In genomic region chrX:54043084-54043483, GRCh38 we compare ENCODE assay signal across 8 cellular contexts. TPM values are rescaled to one million over a fixed set of nuclear protein-coding genes. Genes with fewer than 3 reads are reported as not detected.
DNase-seq lines count a peak whose midpoint lies in the region; ATAC-seq, FAIRE-seq and TF ChIP-seq lines count a peak whose summit lies in the region.

No MANE protein-coding gene starts in this region.

- TF ChIP-seq POLR2A in heart left ventricle (IDR thresholded peaks at IDR 0.05), result no peak
- no peak for TF ChIP-seq POLR2A in uterus (IDR thresholded peaks at IDR 0.05)

- H3K4me1 ChIP-seq in heart left ventricle, result peaks cover 0 to 6% (median 0%) of the 10 kb centered on the region in 12 donors
- peaks cover 3% of the 10 kb centered on the region for H3K4me1 ChIP-seq in mesenchymal stem cell (ENCODE audit: control insufficient read depth, insufficient read depth, low read depth, low read length)
- H3K4me1 ChIP-seq in uterus, result no peaks in the 10 kb centered on the region

- no peak overlapping the region for H2BK12ac ChIP-seq in mesenchymal stem cell (ENCODE audit: low read length in 2 of 2)

- no peak for FAIRE-seq in GM19239 (lab: Jason Lieb, UNC)

- H3K4me3 ChIP-seq in heart left ventricle (peak overlapping the region; percentile 48 to 98 (median 79)), mesenchymal stem cell (ENCODE audit: insufficient read depth in 1 of 2, low read depth in 1 of 2, low read length in 2 of 2) (peak overlapping the region; percentile 32 to 85), uterus (peak overlapping the region; percentile 63 to 89)

- H2BK120ac ChIP-seq in mesenchymal stem cell (ENCODE audit: low read depth, low read length), result no peak overlapping the region

- peak overlapping the region in 11 of 12 donors; percentile 88 to 99 (median 95) for H3K27ac ChIP-seq in heart left ventricle
- H3K27ac ChIP-seq in mesenchymal stem cell (ENCODE audit: low read length, poor library complexity, severe bottlenecking), result no peak overlapping the region
- H3K27ac ChIP-seq in uterus, result peak overlapping the region; percentile 94 to 97

- peak overlapping the region; percentile 86 for H3K4me2 ChIP-seq in mesenchymal stem cell (ENCODE audit: low read length, poor library complexity, severe bottlenecking)

- peak overlapping the region; percentile 95 for H3K9ac ChIP-seq in mesenchymal stem cell (ENCODE audit: low read length)

- H3K36me3 Mint-ChIP-seq in brain, result peaks cover 7% of the 10 kb centered on the region

- H3K23ac ChIP-seq in mesenchymal stem cell (ENCODE audit: low read length in 2 of 2), result no peak overlapping the region

- peaks cover 0 to 40% (median 20%) of the 10 kb centered on the region in 9 donors for H3K36me3 ChIP-seq in heart left ventricle
- peaks cover 0 to 29% of the 10 kb centered on the region in 2 experiments for H3K36me3 ChIP-seq in mesenchymal stem cell (ENCODE audit: control insufficient read depth in 1 of 2, insufficient read depth in 2 of 2, low read depth in 1 of 2, low read length in 2 of 2)
- no peaks in the 10 kb centered on the region for H3K36me3 ChIP-seq in uterus

- H3K4ac ChIP-seq in mesenchymal stem cell (ENCODE audit: low read depth in 1 of 2, low read length in 2 of 2), result no peak overlapping the region

- H3K14ac ChIP-seq in mesenchymal stem cell (ENCODE audit: low read length in 2 of 2), result no peak overlapping the region

- H3K27ac Mint-ChIP-seq in brain, result peak overlapping the region; percentile 98 to 99 (median 99)

- peaks cover 0 to 18% (median 0%) of the 10 kb centered on the region in 5 experiments for H3K9me3 Mint-ChIP-seq in brain

- ATAC-seq in heart left ventricle (no peak), Right ventricle myocardium inferior (no peak), HG02763 (IDR thresholded peaks at IDR 0.05; ENCODE audit: unreplicated experiment) (no peak)

- no peak overlapping the region for H2AK5ac ChIP-seq in mesenchymal stem cell (ENCODE audit: low read length, severe bottlenecking)

- DNase-seq in heart left ventricle (no peak), Right ventricle myocardium inferior (ENCODE audit: missing footprints) (no peak), mesenchymal stem cell (peak; percentile 10), uterus (no peak), AG20443 (ENCODE audit: low spot score) (no peak), GM19239 (ENCODE audit: insufficient read length, low spot score) (no peak)

- no peak overlapping the region for H4K91ac ChIP-seq in mesenchymal stem cell (ENCODE audit: low read length)

- H2BK5ac ChIP-seq in mesenchymal stem cell (ENCODE audit: low read depth, low read length, poor library complexity, severe bottlenecking), result no peak overlapping the region

- no peaks in the 10 kb centered on the region for H3K27me3 ChIP-seq in heart left ventricle
- no peaks in the 10 kb centered on the region for H3K27me3 ChIP-seq in mesenchymal stem cell (ENCODE audit: control insufficient read depth in 1 of 2, insufficient read depth in 1 of 2, low read length in 2 of 2)
- H3K27me3 ChIP-seq in uterus, result no peaks in the 10 kb centered on the region

- TF ChIP-seq CTCF in heart left ventricle (IDR thresholded peaks at IDR 0.05) (no peak), brain (conservative IDR thresholded peaks at IDR 0.05) (peak in 1 of 2 experiments; percentile 18), uterus (IDR thresholded peaks at IDR 0.05) (no peak)

- peaks cover 15% of the 10 kb centered on the region for H3K4me1 Mint-ChIP-seq in brain

- peaks cover 12% of the 10 kb centered on the region for H3K27me3 Mint-ChIP-seq in brain

- no peaks in the 10 kb centered on the region for H3K79me1 ChIP-seq in mesenchymal stem cell (replicated peaks; ENCODE audit: low read length, poor library complexity, severe bottlenecking)

- peak overlapping the region; percentile 93 to 99 (median 98) for H3K4me3 Mint-ChIP-seq in brain

- no peak overlapping the region for H4K8ac ChIP-seq in mesenchymal stem cell (ENCODE audit: low read length)

- no peak overlapping the region for H2BK15ac ChIP-seq in mesenchymal stem cell (ENCODE audit: low read depth, poor library complexity, severe bottlenecking)

- H2AFZ ChIP-seq in mesenchymal stem cell (ENCODE audit: low read depth, low read length), result no peak overlapping the region

- WGBS in heart left ventricle, 4 donors, result 0 to 50% (median 18%) methylated on average over 9 of the region's 9 CpGs
- WGBS in mesenchymal stem cell, result 2% methylated on average over 9 of the region's 9 CpGs

- no peak overlapping the region for H3K18ac ChIP-seq in mesenchymal stem cell (ENCODE audit: low read depth in 1 of 2, low read length in 2 of 2)

- intact Hi-C loops in heart left ventricle (cut with DNase I) (loop anchor here in 6 of 10 donors (5.0 to 10.0 kb wide), 6 partner anchors 139 to 1122 kb away; partner anchors contain the start of genes FAM120C (in 3 of the 6), HUWE1 (in 2 of the 6), APEX2 (in 1 of the 6) and MAGED2 (in 1 of the 6)), Right ventricle myocardium inferior (cut with DNase I) (loop anchor here (5.0 to 10.0 kb wide), 2 partner anchors 139 to 358 kb away; partner anchors contain the start of genes FAM120C and HUWE1), uterus (cut with DNase I; ENCODE audit: low total_unique reads) (no loop called here)

- H3K9me3 ChIP-seq in heart left ventricle (no peaks in the 10 kb centered on the region), mesenchymal stem cell (ENCODE audit: control insufficient read depth, low read length) (no peaks in the 10 kb centered on the region), uterus (no peaks in the 10 kb centered on the region)

RNA-seq across cellular contexts. Expression of gene PHF8, which starts 1.2 kb away (rescaled TPM):
- 10 to 100 TPM in 4 of 9 donors, 1 to 10 TPM in 5; 8.4 to 13.6 (median 9.7) TPM for total RNA-seq in heart left ventricle
- 1 to 10 TPM; 6.6 to 7.8 TPM for polyA plus RNA-seq in heart left ventricle
- 10.1 TPM for total RNA-seq in Right ventricle myocardium inferior
- polyA plus RNA-seq in brain (ENCODE audit: insufficient read depth, low read depth, low replicate concordance), result 31.9 TPM
- 6.9 TPM for polyA plus RNA-seq in mesenchymal stem cell (2013, experiment 1 of 2)
- polyA plus RNA-seq in mesenchymal stem cell (2013, experiment 2 of 2), result 6.9 TPM
- total RNA-seq in uterus, result 10 to 100 TPM in 3 of 4 donors, 1 to 10 TPM in 1; 7.1 to 52.8 (median 36.2) TPM
